In the genomic region with DNA sequence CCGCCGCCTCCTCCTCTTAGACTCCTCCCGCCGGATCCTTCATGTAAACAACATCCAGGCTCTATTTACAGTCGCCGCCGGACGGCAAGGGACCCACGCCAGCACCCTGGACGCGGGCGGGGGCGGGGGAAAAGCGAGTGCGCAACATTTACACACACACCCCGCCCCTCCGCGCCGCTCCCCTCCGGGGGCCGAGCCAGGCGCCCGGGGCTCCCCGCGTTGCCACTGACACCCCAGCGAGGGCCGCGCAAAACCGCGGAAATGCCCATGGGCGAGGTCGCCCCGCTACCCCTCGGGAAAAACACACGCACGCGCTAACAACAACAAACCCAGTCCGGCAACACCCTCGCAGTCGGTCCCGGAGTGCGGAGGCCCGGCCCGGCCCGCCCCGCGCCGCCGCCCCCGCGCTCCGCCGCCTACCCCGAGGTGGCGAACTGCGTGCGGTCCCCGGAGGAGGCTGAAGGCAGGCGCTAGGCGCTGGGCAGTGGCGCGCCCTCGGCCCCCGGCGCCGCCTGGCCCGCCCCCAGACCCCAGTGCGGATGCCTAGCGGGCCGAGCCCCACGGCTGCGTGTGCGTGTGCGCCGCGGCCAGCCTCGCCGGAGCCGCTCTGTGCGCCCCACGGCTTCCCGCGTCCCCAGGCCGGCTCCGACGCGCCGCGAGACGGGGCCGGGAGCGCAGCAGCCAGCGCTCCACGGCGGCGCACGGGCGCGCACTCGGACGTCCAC, we compare ENCODE assay signal across 1 cellular context.
TF ChIP-seq lines count a peak whose summit lies in the region.

No MANE protein-coding gene starts in this region.

TF ChIP-seq in HEK293, 187 proteins besides CTCF, POLR2A, EP300 and RAD21 (continued from another document and continues in another):
- TF ChIP-seq, protein P1, sequence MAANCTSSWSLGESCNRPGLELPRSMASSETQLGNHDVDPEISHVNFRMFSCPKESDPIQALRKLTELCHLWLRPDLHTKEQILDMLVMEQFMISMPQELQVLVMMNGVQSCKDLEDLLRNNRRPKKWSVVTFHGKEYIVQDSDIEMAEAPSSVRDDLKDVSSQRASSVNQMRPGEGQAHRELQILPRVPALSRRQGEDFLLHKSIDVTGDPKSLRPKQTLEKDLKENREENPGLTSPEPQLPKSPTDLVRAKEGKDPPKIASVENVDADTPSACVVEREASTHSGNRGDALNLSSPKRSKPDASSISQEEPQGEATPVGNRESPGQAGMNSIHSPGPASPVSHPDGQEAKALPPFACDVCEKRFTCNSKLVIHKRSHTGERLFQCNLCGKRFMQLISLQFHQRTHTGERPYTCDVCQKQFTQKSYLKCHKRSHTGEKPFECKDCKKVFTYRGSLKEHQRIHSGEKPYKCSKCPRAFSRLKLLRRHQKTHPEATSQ (tag by site-specific recombination; IDR thresholded peaks at IDR 0.05) = no peak
- TF ChIP-seq, protein P2, sequence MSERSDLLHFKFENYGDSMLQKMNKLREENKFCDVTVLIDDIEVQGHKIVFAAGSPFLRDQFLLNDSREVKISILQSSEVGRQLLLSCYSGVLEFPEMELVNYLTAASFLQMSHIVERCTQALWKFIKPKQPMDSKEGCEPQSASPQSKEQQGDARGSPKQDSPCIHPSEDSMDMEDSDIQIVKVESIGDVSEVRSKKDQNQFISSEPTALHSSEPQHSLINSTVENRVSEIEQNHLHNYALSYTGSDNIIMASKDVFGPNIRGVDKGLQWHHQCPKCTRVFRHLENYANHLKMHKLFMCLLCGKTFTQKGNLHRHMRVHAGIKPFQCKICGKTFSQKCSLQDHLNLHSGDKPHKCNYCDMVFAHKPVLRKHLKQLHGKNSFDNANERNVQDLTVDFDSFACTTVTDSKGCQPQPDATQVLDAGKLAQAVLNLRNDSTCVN (tag by site-specific recombination; optimal IDR thresholded peaks at IDR 0.05) = peak; percentile 97
- TF ChIP-seq ZNF548 (tag by site-specific recombination; IDR thresholded peaks at IDR 0.05) (no peak), ZNF514 (tag by site-specific recombination; IDR thresholded peaks at IDR 0.05) (no peak), KLF16 (tag by site-specific recombination; IDR thresholded peaks at IDR 0.05) (peak; percentile 86), GLIS1 (tag by site-specific recombination; IDR thresholded peaks at IDR 0.05) (peak; percentile 85), HOXC10 (CRISPR knock-in tag; IDR thresholded peaks at IDR 0.05) (no peak), ZBTB17 (tag by site-specific recombination; IDR thresholded peaks at IDR 0.05) (peak; percentile 37; the same call in 1 of the 2 replicates), ZNF701 (tag by site-specific recombination; IDR thresholded peaks at IDR 0.05) (no peak), ZBTB48 (tag by site-specific recombination; IDR thresholded peaks at IDR 0.05) (peak; percentile 98), ZNF610 (tag by site-specific recombination; IDR thresholded peaks at IDR 0.05; ENCODE audit: borderline replicate concordance) (peak; percentile 84; the same call in 1 of the 2 replicates), ZNF24 (tag by site-specific recombination; IDR thresholded peaks at IDR 0.05) (peak; percentile 57; the same call in 1 of the 2 replicates), ZNF341 (tag by site-specific recombination; IDR thresholded peaks at IDR 0.05; ENCODE audit: low read depth) (peak; percentile 95), ZNF596 (tag by site-specific recombination; IDR thresholded peaks at IDR 0.05) (no peak), ZFP37 (tag by site-specific recombination; IDR thresholded peaks at IDR 0.05) (0 out of 2 replicates have a peak, but pooled peaks have one; percentile 14), ZNF335 (tag by site-specific recombination; conservative IDR thresholded peaks at IDR 0.05) (peak; percentile 86), ZNF561 (tag by site-specific recombination; IDR thresholded peaks at IDR 0.05; ENCODE audit: borderline replicate concordance) (peak; percentile 56; the same call in 1 of the 2 replicates), ZFP69B (tag by site-specific recombination; IDR thresholded peaks at IDR 0.05) (peak; percentile 75), ZNF354C (tag by site-specific recombination; IDR thresholded peaks at IDR 0.05; ENCODE audit: borderline replicate concordance, low read depth) (no peak), ZNF843 (tag by site-specific recombination; IDR thresholded peaks at IDR 0.05) (peak; percentile 56), SP3 (tag by site-specific recombination; IDR thresholded peaks at IDR 0.05) (peak; percentile 92), ZNF324 (tag by site-specific recombination; IDR thresholded peaks at IDR 0.05) (no peak), ZNF112 (tag by site-specific recombination; IDR thresholded peaks at IDR 0.05) (no peak), ZNF366 (tag by site-specific recombination; conservative IDR thresholded peaks at IDR 0.05) (no peak), ZNF121 (tag by site-specific recombination; IDR thresholded peaks at IDR 0.05) (no peak), ZNF785 (tag by site-specific recombination; IDR thresholded peaks at IDR 0.05) (0 out of 2 replicates have a peak, but pooled peaks have one; percentile 18), ZIC2 (tag by site-specific recombination; IDR thresholded peaks at IDR 0.05) (peak; percentile 89), ZNF140 (tag by site-specific recombination; IDR thresholded peaks at IDR 0.05) (no peak), ZNF223 (tag by site-specific recombination; IDR thresholded peaks at IDR 0.05) (no peak), ZXDB (tag by site-specific recombination; IDR thresholded peaks at IDR 0.05) (peak; percentile 77)
- TF ChIP-seq, protein P3, sequence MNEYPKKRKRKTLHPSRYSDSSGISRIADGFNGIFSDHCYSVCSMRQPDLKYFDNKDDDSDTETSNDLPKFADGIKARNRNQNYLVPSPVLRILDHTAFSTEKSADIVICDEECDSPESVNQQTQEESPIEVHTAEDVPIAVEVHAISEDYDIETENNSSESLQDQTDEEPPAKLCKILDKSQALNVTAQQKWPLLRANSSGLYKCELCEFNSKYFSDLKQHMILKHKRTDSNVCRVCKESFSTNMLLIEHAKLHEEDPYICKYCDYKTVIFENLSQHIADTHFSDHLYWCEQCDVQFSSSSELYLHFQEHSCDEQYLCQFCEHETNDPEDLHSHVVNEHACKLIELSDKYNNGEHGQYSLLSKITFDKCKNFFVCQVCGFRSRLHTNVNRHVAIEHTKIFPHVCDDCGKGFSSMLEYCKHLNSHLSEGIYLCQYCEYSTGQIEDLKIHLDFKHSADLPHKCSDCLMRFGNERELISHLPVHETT (tag by site-specific recombination; IDR thresholded peaks at IDR 0.05) = no peak
- TF ChIP-seq, protein P4, sequence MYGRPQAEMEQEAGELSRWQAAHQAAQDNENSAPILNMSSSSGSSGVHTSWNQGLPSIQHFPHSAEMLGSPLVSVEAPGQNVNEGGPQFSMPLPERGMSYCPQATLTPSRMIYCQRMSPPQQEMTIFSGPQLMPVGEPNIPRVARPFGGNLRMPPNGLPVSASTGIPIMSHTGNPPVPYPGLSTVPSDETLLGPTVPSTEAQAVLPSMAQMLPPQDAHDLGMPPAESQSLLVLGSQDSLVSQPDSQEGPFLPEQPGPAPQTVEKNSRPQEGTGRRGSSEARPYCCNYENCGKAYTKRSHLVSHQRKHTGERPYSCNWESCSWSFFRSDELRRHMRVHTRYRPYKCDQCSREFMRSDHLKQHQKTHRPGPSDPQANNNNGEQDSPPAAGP (tag by site-specific recombination; IDR thresholded peaks at IDR 0.05) = peak; percentile 88
- TF ChIP-seq, protein P5, sequence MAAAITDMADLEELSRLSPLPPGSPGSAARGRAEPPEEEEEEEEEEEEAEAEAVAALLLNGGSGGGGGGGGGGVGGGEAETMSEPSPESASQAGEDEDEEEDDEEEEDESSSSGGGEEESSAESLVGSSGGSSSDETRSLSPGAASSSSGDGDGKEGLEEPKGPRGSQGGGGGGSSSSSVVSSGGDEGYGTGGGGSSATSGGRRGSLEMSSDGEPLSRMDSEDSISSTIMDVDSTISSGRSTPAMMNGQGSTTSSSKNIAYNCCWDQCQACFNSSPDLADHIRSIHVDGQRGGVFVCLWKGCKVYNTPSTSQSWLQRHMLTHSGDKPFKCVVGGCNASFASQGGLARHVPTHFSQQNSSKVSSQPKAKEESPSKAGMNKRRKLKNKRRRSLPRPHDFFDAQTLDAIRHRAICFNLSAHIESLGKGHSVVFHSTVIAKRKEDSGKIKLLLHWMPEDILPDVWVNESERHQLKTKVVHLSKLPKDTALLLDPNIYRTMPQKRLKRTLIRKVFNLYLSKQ (tag by site-specific recombination; IDR thresholded peaks at IDR 0.05; ENCODE audit: borderline replicate concordance) = no peak
- TF ChIP-seq, protein P6, sequence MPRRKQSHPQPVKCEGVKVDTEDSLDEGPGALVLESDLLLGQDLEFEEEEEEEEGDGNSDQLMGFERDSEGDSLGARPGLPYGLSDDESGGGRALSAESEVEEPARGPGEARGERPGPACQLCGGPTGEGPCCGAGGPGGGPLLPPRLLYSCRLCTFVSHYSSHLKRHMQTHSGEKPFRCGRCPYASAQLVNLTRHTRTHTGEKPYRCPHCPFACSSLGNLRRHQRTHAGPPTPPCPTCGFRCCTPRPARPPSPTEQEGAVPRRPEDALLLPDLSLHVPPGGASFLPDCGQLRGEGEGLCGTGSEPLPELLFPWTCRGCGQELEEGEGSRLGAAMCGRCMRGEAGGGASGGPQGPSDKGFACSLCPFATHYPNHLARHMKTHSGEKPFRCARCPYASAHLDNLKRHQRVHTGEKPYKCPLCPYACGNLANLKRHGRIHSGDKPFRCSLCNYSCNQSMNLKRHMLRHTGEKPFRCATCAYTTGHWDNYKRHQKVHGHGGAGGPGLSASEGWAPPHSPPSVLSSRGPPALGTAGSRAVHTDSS (tag by site-specific recombination; IDR thresholded peaks at IDR 0.05) = no peak
- TF ChIP-seq, protein P7, sequence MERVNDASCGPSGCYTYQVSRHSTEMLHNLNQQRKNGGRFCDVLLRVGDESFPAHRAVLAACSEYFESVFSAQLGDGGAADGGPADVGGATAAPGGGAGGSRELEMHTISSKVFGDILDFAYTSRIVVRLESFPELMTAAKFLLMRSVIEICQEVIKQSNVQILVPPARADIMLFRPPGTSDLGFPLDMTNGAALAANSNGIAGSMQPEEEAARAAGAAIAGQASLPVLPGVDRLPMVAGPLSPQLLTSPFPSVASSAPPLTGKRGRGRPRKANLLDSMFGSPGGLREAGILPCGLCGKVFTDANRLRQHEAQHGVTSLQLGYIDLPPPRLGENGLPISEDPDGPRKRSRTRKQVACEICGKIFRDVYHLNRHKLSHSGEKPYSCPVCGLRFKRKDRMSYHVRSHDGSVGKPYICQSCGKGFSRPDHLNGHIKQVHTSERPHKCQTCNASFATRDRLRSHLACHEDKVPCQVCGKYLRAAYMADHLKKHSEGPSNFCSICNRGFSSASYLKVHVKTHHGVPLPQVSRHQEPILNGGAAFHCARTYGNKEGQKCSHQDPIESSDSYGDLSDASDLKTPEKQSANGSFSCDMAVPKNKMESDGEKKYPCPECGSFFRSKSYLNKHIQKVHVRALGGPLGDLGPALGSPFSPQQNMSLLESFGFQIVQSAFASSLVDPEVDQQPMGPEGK (tag by site-specific recombination; IDR thresholded peaks at IDR 0.05) = peak; percentile 96
- TF ChIP-seq, protein P8, sequence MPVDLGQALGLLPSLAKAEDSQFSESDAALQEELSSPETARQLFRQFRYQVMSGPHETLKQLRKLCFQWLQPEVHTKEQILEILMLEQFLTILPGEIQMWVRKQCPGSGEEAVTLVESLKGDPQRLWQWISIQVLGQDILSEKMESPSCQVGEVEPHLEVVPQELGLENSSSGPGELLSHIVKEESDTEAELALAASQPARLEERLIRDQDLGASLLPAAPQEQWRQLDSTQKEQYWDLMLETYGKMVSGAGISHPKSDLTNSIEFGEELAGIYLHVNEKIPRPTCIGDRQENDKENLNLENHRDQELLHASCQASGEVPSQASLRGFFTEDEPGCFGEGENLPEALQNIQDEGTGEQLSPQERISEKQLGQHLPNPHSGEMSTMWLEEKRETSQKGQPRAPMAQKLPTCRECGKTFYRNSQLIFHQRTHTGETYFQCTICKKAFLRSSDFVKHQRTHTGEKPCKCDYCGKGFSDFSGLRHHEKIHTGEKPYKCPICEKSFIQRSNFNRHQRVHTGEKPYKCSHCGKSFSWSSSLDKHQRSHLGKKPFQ (tag by site-specific recombination; IDR thresholded peaks at IDR 0.05) = no peak
- TF ChIP-seq, protein P9, sequence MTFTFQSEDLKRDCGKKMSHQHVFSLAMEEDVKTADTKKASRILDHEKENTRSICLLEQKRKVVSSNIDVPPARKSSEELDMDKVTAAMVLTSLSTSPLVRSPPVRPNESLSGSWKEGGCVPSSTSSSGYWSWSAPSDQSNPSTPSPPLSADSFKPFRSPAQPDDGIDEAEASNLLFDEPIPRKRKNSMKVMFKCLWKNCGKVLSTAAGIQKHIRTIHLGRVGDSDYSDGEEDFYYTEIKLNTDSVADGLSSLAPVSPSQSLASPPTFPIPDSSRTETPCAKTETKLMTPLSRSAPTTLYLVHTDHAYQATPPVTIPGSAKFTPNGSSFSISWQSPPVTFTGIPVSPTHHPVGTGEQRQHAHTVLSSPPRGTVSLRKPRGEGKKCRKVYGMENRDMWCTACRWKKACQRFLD (tag by site-specific recombination; IDR thresholded peaks at IDR 0.05) = no peak
- TF ChIP-seq, protein P10, sequence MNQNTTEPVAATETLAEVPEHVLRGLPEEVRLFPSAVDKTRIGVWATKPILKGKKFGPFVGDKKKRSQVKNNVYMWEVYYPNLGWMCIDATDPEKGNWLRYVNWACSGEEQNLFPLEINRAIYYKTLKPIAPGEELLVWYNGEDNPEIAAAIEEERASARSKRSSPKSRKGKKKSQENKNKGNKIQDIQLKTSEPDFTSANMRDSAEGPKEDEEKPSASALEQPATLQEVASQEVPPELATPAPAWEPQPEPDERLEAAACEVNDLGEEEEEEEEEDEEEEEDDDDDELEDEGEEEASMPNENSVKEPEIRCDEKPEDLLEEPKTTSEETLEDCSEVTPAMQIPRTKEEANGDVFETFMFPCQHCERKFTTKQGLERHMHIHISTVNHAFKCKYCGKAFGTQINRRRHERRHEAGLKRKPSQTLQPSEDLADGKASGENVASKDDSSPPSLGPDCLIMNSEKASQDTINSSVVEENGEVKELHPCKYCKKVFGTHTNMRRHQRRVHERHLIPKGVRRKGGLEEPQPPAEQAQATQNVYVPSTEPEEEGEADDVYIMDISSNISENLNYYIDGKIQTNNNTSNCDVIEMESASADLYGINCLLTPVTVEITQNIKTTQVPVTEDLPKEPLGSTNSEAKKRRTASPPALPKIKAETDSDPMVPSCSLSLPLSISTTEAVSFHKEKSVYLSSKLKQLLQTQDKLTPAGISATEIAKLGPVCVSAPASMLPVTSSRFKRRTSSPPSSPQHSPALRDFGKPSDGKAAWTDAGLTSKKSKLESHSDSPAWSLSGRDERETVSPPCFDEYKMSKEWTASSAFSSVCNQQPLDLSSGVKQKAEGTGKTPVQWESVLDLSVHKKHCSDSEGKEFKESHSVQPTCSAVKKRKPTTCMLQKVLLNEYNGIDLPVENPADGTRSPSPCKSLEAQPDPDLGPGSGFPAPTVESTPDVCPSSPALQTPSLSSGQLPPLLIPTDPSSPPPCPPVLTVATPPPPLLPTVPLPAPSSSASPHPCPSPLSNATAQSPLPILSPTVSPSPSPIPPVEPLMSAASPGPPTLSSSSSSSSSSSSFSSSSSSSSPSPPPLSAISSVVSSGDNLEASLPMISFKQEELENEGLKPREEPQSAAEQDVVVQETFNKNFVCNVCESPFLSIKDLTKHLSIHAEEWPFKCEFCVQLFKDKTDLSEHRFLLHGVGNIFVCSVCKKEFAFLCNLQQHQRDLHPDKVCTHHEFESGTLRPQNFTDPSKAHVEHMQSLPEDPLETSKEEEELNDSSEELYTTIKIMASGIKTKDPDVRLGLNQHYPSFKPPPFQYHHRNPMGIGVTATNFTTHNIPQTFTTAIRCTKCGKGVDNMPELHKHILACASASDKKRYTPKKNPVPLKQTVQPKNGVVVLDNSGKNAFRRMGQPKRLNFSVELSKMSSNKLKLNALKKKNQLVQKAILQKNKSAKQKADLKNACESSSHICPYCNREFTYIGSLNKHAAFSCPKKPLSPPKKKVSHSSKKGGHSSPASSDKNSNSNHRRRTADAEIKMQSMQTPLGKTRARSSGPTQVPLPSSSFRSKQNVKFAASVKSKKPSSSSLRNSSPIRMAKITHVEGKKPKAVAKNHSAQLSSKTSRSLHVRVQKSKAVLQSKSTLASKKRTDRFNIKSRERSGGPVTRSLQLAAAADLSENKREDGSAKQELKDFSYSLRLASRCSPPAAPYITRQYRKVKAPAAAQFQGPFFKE (tag by site-specific recombination; IDR thresholded peaks at IDR 0.05; ENCODE audit: borderline replicate concordance) = no peak
